In the genomic region with DNA sequence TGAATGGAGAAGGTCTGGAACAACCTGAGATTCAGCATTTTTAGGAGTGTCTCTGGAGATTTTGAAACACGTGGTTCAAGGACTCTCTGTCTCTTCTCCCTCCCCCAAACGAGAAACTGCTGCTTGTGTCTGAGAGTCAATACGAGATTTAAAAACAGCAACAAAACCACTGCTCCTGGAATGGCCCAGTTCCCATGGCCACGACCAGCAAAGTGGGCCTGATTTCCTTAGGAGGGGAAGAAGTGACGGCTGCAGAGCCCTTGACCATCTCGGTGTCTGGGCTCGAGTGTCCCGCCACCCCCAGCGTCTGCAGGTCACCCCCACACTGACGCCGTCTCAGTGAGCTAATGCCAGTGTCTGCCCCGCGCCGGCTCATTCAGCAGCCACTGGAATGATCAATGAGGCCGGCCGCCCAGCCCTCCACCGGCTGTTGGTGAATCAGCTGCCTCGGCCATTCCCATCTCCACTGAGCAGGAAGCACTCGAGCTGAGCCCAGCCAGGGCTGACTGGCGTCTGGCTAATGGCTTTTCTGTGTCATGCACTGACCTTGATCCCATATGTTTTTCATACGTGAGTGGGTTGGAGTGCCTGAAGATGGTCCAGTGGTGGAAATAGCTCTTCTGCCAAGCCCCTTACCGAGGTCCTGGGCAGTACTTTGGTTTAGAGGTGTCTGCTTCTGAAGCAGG, we compare ENCODE assay signal across 9 cellular contexts.
DNase-seq lines count a peak whose midpoint lies in the region; ATAC-seq, FAIRE-seq and TF ChIP-seq lines count a peak whose summit lies in the region.
"Had no signal": no experiment of that assay in that cellular context is flagged by ENCODE, and none has a peak within 500 bp of the region (broad histone marks: within the 10 kb centered on the region; RNA-seq: fewer than 3 reads in every experiment).

No MANE protein-coding gene starts in this region.

- TF ChIP-seq CTCF in esophagus muscularis mucosa (IDR thresholded peaks at IDR 0.05): peak in 1 of 3 experiments; percentile 6

- no peak for TF ChIP-seq EP300 in esophagus muscularis mucosa (IDR thresholded peaks at IDR 0.05)

- WGBS in esophagus muscularis mucosa: 7% methylated on average over 17 of the region's 22 CpGs

- H3K27ac ChIP-seq in esophagus muscularis mucosa (replicated peaks in 1 of 4) (peak overlapping the region; percentile 73 to 79 (median 76)), muscle layer of duodenum (ENCODE audit: low read length) (peak overlapping the region; percentile 74)
- H3K27ac ChIP-seq: KMS-11 had no signal

- intact Hi-C loops in esophagus muscularis mucosa (cut with DNase I): no loop called here

- peak; percentile 98 for DNase-seq in H54 (ENCODE audit: insufficient read length, low spot score)
- DNase-seq in esophagus muscularis mucosa (ENCODE audit: extremely low spot score): peak; percentile 93
- DNase-seq in central memory CD4-positive, alpha-beta T cell: no peak
- no peak for DNase-seq in activated effector memory CD4-positive, alpha-beta T cell treated with anti-CD3 and anti-CD28 coated beads, Interleukin-2, amount 50 U/mL, for 16 hours

- H3K36me3 ChIP-seq in esophagus muscularis mucosa: peaks cover 0 to 12% (median 5%) of the 10 kb centered on the region in 4 donors
- H3K36me3 ChIP-seq in muscle layer of duodenum (ENCODE audit: control insufficient read depth in 1 of 2, insufficient read depth in 2 of 2, low read length in 2 of 2): no peaks in the 10 kb centered on the region

- H3K4me1 ChIP-seq in esophagus muscularis mucosa (peaks cover 25 to 44% (median 38%) of the 10 kb centered on the region in 4 donors), muscle layer of duodenum (ENCODE audit: control insufficient read depth in 1 of 2, insufficient read depth in 2 of 2, low read length in 2 of 2) (no peaks in the 10 kb centered on the region)

- ATAC-seq in HG03175 (IDR thresholded peaks at IDR 0.05; ENCODE audit: unreplicated experiment) (no peak), HG03565 (IDR thresholded peaks at IDR 0.05; ENCODE audit: unreplicated experiment) (no peak)

- H3K27me3 ChIP-seq in esophagus muscularis mucosa: no peaks in the 10 kb centered on the region
- no peaks in the 10 kb centered on the region for H3K27me3 ChIP-seq in muscle layer of duodenum (ENCODE audit: low read depth, low read length)

- peak overlapping the region; percentile 32 to 53 (median 42) for H3K4me3 ChIP-seq in esophagus muscularis mucosa
- peak overlapping the region; percentile 20 to 39 for H3K4me3 ChIP-seq in muscle layer of duodenum (ENCODE audit: low read depth in 1 of 2, low read length in 2 of 2)

- FAIRE-seq in H54 (lab: Jason Lieb, UNC): peak; percentile 58

- H3K9me3 ChIP-seq in esophagus muscularis mucosa: no peaks in the 10 kb centered on the region
- H3K9me3 ChIP-seq in muscle layer of duodenum (ENCODE audit: control insufficient read depth in 1 of 2, low read length in 2 of 2): no peaks in the 10 kb centered on the region

- TF ChIP-seq POLR2A in H54 (IDR thresholded peaks at IDR 0.05; ENCODE audit: low read depth, low read length): peak; percentile 53
- no peak for TF ChIP-seq POLR2A in esophagus muscularis mucosa (IDR thresholded peaks at IDR 0.05; ENCODE audit: low read depth)

TF ChIP-seq in PFSK-1, 5 proteins besides CTCF, POLR2A, EP300 and RAD21:
- peak; percentile 78; the same call in 1 of the 2 replicates for TF ChIP-seq SIN3A (IDR thresholded peaks at IDR 0.05; ENCODE audit: borderline replicate concordance, insufficient read depth, low read length)
- peak; percentile 97 for TF ChIP-seq FOXP2 (optimal IDR thresholded peaks at IDR 0.05; ENCODE audit: borderline replicate concordance, extremely low read depth, extremely low read length, insufficient read depth)
- peak; percentile 20; the same call in 1 of the 2 replicates for TF ChIP-seq TAF1 (IDR thresholded peaks at IDR 0.05; ENCODE audit: borderline replicate concordance, insufficient read depth, low read length)
- TF ChIP-seq, protein P1, sequence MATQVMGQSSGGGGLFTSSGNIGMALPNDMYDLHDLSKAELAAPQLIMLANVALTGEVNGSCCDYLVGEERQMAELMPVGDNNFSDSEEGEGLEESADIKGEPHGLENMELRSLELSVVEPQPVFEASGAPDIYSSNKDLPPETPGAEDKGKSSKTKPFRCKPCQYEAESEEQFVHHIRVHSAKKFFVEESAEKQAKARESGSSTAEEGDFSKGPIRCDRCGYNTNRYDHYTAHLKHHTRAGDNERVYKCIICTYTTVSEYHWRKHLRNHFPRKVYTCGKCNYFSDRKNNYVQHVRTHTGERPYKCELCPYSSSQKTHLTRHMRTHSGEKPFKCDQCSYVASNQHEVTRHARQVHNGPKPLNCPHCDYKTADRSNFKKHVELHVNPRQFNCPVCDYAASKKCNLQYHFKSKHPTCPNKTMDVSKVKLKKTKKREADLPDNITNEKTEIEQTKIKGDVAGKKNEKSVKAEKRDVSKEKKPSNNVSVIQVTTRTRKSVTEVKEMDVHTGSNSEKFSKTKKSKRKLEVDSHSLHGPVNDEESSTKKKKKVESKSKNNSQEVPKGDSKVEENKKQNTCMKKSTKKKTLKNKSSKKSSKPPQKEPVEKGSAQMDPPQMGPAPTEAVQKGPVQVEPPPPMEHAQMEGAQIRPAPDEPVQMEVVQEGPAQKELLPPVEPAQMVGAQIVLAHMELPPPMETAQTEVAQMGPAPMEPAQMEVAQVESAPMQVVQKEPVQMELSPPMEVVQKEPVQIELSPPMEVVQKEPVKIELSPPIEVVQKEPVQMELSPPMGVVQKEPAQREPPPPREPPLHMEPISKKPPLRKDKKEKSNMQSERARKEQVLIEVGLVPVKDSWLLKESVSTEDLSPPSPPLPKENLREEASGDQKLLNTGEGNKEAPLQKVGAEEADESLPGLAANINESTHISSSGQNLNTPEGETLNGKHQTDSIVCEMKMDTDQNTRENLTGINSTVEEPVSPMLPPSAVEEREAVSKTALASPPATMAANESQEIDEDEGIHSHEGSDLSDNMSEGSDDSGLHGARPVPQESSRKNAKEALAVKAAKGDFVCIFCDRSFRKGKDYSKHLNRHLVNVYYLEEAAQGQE (IDR thresholded peaks at IDR 0.05; ENCODE audit: insufficient read depth in 1 of 2, low read depth in 2 of 2, low read length in 2 of 2): no peak; a peak in 1 of 4 replicates
- TF ChIP-seq POLR2AphosphoS5 (IDR thresholded peaks at IDR 0.05; ENCODE audit: low read depth, low read length): peak; percentile 65

Comparison
In these comparisons a context has a peak if more than half of its experiments do, and no peak if none do; other contexts are left out.
1. DNase-seq: peak in H54 (single experiment) and esophagus muscularis mucosa (single experiment); none in central memory CD4-positive, alpha-beta T cell (single experiment) and activated effector memory CD4-positive, alpha-beta T cell treated with anti-CD3 and anti-CD28 coated beads, Interleukin-2, amount 50 U/mL, for 16 hours (single experiment).